10 cellular contexts compared by ENCODE assay signal in the genomic region with DNA sequence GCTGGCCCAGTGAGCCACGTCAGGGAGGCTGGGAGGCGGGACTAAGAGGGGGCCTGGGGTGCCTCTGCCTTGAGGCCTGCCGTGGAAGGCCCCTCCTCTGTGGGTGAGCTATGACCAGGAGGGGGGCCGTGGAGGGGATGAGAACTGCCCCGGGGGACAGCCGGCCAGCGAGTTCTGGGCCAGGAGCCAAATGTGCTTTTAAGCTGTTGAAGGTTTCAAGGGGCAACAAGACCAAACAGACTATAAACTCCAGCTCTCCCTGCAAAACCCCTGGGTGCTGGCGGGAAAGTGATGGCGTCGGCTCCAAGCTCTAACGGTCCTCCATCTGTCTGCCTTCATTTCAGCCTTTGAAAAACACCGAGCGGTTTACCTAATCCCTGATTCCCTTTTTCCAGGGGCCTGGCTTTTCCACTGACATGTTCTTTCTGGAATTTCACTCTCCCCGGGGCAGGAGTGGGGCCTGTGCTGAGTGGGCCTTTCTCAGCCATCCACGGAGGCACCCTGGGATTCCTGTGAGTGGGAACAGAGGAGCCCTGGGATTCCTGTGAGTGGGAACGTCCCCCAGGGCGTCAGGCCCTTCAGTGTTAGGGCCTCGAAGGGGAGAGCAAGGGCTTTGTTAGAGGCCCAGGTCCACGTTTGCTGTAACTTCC.
DNase-seq lines count a peak whose midpoint lies in the region; ATAC-seq, FAIRE-seq and TF ChIP-seq lines count a peak whose summit lies in the region.
"Had no signal": no experiment of that assay in that cellular context is flagged by ENCODE, and none has a peak within 500 bp of the region (broad histone marks: within the 10 kb centered on the region; RNA-seq: fewer than 3 reads in every experiment).

No MANE protein-coding gene starts in this region.

- H3K27me3 ChIP-seq in Loucy (ENCODE audit: insufficient read depth, low read length, poor library complexity, severe bottlenecking), result no peaks in the 10 kb centered on the region
- H3K27me3 ChIP-seq in astrocyte (ENCODE audit: insufficient read depth, low read length), result no peaks in the 10 kb centered on the region
- no peaks in the 10 kb centered on the region for H3K27me3 ChIP-seq in tibial nerve

- no peaks in the 10 kb centered on the region for H3F3A ChIP-seq in Loucy (ENCODE audit: low read depth)

- H3K4me1 Mint-ChIP-seq in astrocyte (ENCODE audit: low read depth, unreplicated experiment), result peaks cover 51% of the 10 kb centered on the region
- H3K4me1 Mint-ChIP-seq in T-helper 17 cell, result no peaks in the 10 kb centered on the region

- H3K4me3 Mint-ChIP-seq in astrocyte (ENCODE audit: unreplicated experiment), result no peak overlapping the region
- no peak overlapping the region for H3K4me3 Mint-ChIP-seq in T-helper 17 cell
- H3K4me3 Mint-ChIP-seq: nephron progenitor cell had no signal

- H3K4me3 ChIP-seq in Loucy (ENCODE audit: low read length, poor library complexity, severe bottlenecking), result no peak overlapping the region
- no peak overlapping the region for H3K4me3 ChIP-seq in astrocyte (ENCODE audit: insufficient read depth, low read depth, low read length)
- H3K4me3 ChIP-seq in tibial nerve, result no peak overlapping the region

- DNase-seq in astrocyte (ENCODE audit: low read depth) (peak; percentile 62), left kidney (ENCODE audit: low read depth, low spot score) (peak; percentile 85), tibial nerve (ENCODE audit: low spot score in 2 of 2) (peak; percentile 57 to 59), COLO668 (lab: John Stamatoyannopoulos, UW; ENCODE audit: unreplicated experiment) (no peak), T-helper 17 cell (no peak), DMS114 treated with DMSO at 0.1 percent for 48 hours (lab: John Stamatoyannopoulos, UW; ENCODE audit: unreplicated experiment) (no peak)
- DNase-seq: activated gamma-delta T cell treated with Interleukin-2 at 50 U/mL for 16 hours, nephron progenitor cell had no signal

- FAIRE-seq in astrocyte (lab: Jason Lieb, UNC), result no peak

- no peak for TF ChIP-seq EP300 in tibial nerve (IDR thresholded peaks at IDR 0.05)

- TF ChIP-seq POLR2A in tibial nerve (IDR thresholded peaks at IDR 0.05), result no peak

- H3K9me2 ChIP-seq in Loucy (replicated peaks; ENCODE audit: low read depth, low read length), result no peaks in the 10 kb centered on the region

- H2AFZ ChIP-seq in Loucy (ENCODE audit: low read length), result no peak overlapping the region
- H2AFZ ChIP-seq in astrocyte (ENCODE audit: low read depth, low read length), result no peak overlapping the region

- H3K79me2 ChIP-seq in Loucy (ENCODE audit: insufficient read depth, low read length), result no peaks in the 10 kb centered on the region
- H3K79me2 ChIP-seq in astrocyte (ENCODE audit: insufficient read depth, low read length), result peaks cover 91% of the 10 kb centered on the region

- H3K27ac Mint-ChIP-seq in astrocyte (ENCODE audit: unreplicated experiment), result peak overlapping the region; percentile 66
- no peak overlapping the region for H3K27ac Mint-ChIP-seq in T-helper 17 cell

- H3K27ac ChIP-seq in astrocyte (ENCODE audit: low read depth, low read length) (peak overlapping the region; percentile 60), tibial nerve (peak overlapping the region; percentile 56 to 75 (median 70))

- H3K4me2 ChIP-seq in Loucy (ENCODE audit: low read depth, low read length, poor library complexity, severe bottlenecking) (peak overlapping the region; percentile 49), astrocyte (ENCODE audit: low read length) (peak overlapping the region; percentile 16)

- H3K9me3 Mint-ChIP-seq in astrocyte (ENCODE audit: unreplicated experiment), result no peaks in the 10 kb centered on the region
- H3K9me3 Mint-ChIP-seq: nephron progenitor cell had no signal

- H3K9me3 ChIP-seq in Loucy (ENCODE audit: insufficient read depth, low read depth, low read length) (no peaks in the 10 kb centered on the region), astrocyte (ENCODE audit: insufficient read depth, low read depth, low read length) (no peaks in the 10 kb centered on the region), tibial nerve (no peaks in the 10 kb centered on the region), T-helper 17 cell (ENCODE audit: control insufficient read depth, low read length, poor library complexity, severe bottlenecking) (no peaks in the 10 kb centered on the region)

- H4K20me1 ChIP-seq in Loucy (ENCODE audit: insufficient read depth, low read length, poor library complexity, severe bottlenecking), result no peaks in the 10 kb centered on the region
- H4K20me1 ChIP-seq in astrocyte (ENCODE audit: insufficient read depth, low read length), result peaks cover 96% of the 10 kb centered on the region

- H3K36me3 ChIP-seq in Loucy (ENCODE audit: insufficient read depth, low read length), result no peaks in the 10 kb centered on the region; the same call in 1 of the 2 replicates
- peaks cover 41% of the 10 kb centered on the region for H3K36me3 ChIP-seq in astrocyte (ENCODE audit: insufficient read depth, low read length)
- H3K36me3 ChIP-seq in tibial nerve, result peaks cover 0 to 34% (median 0%) of the 10 kb centered on the region in 3 donors

- 15 to 30% methylated on average over 16 of the region's 19 CpGs for WGBS in tibial nerve, 2 donors

- H3K9ac ChIP-seq in Loucy (ENCODE audit: low read depth, low read length, poor library complexity, severe bottlenecking) (peak overlapping the region; percentile 61), astrocyte (ENCODE audit: low read length) (peak overlapping the region; percentile 57)

- ATAC-seq in T-helper 17 cell (no peak), GM21390 (IDR thresholded peaks at IDR 0.05; ENCODE audit: unreplicated experiment) (no peak)

- H3K27me3 Mint-ChIP-seq in astrocyte (ENCODE audit: low read depth, unreplicated experiment) (no peaks in the 10 kb centered on the region), T-helper 17 cell (peaks cover 9% of the 10 kb centered on the region)

- H3K4me1 ChIP-seq in Loucy (ENCODE audit: insufficient read depth, low read length, poor library complexity, severe bottlenecking) (peaks cover 28% of the 10 kb centered on the region), astrocyte (ENCODE audit: insufficient read depth, low read length) (peaks cover 37% of the 10 kb centered on the region), tibial nerve (peaks cover 2 to 88% (median 21%) of the 10 kb centered on the region in 4 donors)

- H3K36me3 Mint-ChIP-seq in astrocyte (ENCODE audit: low read depth, unreplicated experiment), result peaks cover 29% of the 10 kb centered on the region
- H3K36me3 Mint-ChIP-seq in T-helper 17 cell (ENCODE audit: low read depth), result no peaks in the 10 kb centered on the region

- TF ChIP-seq CTCF in Loucy (conservative IDR thresholded peaks at IDR 0.05; ENCODE audit: low read length) (no peak), astrocyte (IDR thresholded peaks at IDR 0.05; ENCODE audit: insufficient read depth, low read depth, low read length) (no peak), tibial nerve (IDR thresholded peaks at IDR 0.05) (no peak)

Comparison
In these comparisons a context has a peak if more than half of its experiments do, and no peak if none do; other contexts are left out.
1. DNase-seq: peak in astrocyte (single experiment), left kidney (single experiment) and tibial nerve (2 of 2); none in COLO668 (single experiment), T-helper 17 cell (0 of 3) and DMS114 treated with DMSO at 0.1 percent for 48 hours (single experiment).